ENCODE assay signal across 27 cellular contexts in genomic region chr14:104818714-104819161, GRCh38. TPM values are rescaled to one million over a fixed set of nuclear protein-coding genes. Genes with fewer than 3 reads are reported as not detected.
DNase-seq lines count a peak whose midpoint lies in the region; ATAC-seq and TF ChIP-seq lines count a peak whose summit lies in the region.
"Had no signal": no experiment of that assay in that cellular context is flagged by ENCODE, and none has a peak within 500 bp of the region (broad histone marks: within the 10 kb centered on the region; RNA-seq: fewer than 3 reads in every experiment).

No MANE protein-coding gene starts in this region.

- H3K9me3 ChIP-seq in colonic mucosa, result no peaks in the 10 kb centered on the region
- H3K9me3 ChIP-seq: A549, suprapubic skin had no signal

- no peaks in the 10 kb centered on the region for H3K9me3 Mint-ChIP-seq in activated naive CD4-positive, alpha-beta T cell treated with anti-CD3 and anti-CD28 coated beads, Interleukin-2, amount 50 U/mL, for 24 hours
- no peaks in the 10 kb centered on the region for H3K9me3 Mint-ChIP-seq in activated naive CD4-positive, alpha-beta T cell treated with anti-CD3 and anti-CD28 coated beads, Interleukin-2, amount 50 U/mL, for 72 hours
- H3K9me3 Mint-ChIP-seq: activated B cell treated with CpG ODN at 0.5 μM for 24 hours; activated naive CD4-positive, alpha-beta T cell treated with anti-CD3 and anti-CD28 coated beads, Interleukin-2, amount 10 ng/mL, durations not matched to agents 7 days and 5 days; activated T-helper 1 cell treated with anti-CD3 and anti-CD28 coated beads, Interleukin-12 subunit alpha, Interleukin-12 subunit beta, Interleukin-2, Interleukin-4 antibody, amounts not matched to agents 30 ng/mL and 10 ng/mL and 1 ng/mL, durations not matched to agents 14 hours and 24 hours and 36 hours; CD4-positive, CD25-positive, alpha-beta regulatory T cell; dendritic cell treated with granulocyte-macrophage colony-stimulating factor and Interleukin-4, amounts not matched to agents 40 ng/mL and 50 ng/mL, for 4 days; naive thymus-derived CD4-positive, alpha-beta T cell had no signal

- H3K4me3 Mint-ChIP-seq in activated naive CD4-positive, alpha-beta T cell treated with anti-CD3 and anti-CD28 coated beads, Interleukin-2, amount 50 U/mL, for 24 hours, result peak overlapping the region; percentile 33
- H3K4me3 Mint-ChIP-seq: activated B cell treated with CpG ODN at 0.5 μM for 24 hours; activated naive CD4-positive, alpha-beta T cell treated with anti-CD3 and anti-CD28 coated beads, Interleukin-2, amount 10 ng/mL, durations not matched to agents 7 days and 5 days; activated T-helper 1 cell treated with anti-CD3 and anti-CD28 coated beads, Interleukin-12 subunit alpha, Interleukin-12 subunit beta, Interleukin-2, Interleukin-4 antibody, amounts not matched to agents 30 ng/mL and 10 ng/mL and 1 ng/mL, durations not matched to agents 14 hours and 24 hours and 36 hours; dendritic cell treated with granulocyte-macrophage colony-stimulating factor and Interleukin-4, amounts not matched to agents 40 ng/mL and 50 ng/mL, for 4 days had no signal

- no peak overlapping the region for H3K4me3 ChIP-seq in colonic mucosa
- H3K4me3 ChIP-seq: A549, GM12878, SK-N-MC, smooth muscle cell, suprapubic skin had no signal

- no peaks in the 10 kb centered on the region for H3K36me3 Mint-ChIP-seq in activated naive CD4-positive, alpha-beta T cell treated with anti-CD3 and anti-CD28 coated beads, Interleukin-2, amount 50 U/mL, for 24 hours
- H3K36me3 Mint-ChIP-seq in activated naive CD4-positive, alpha-beta T cell treated with anti-CD3 and anti-CD28 coated beads, Interleukin-2, amount 50 U/mL, for 72 hours, result peaks cover 0 to 6% of the 10 kb centered on the region in 2 donors
- H3K36me3 Mint-ChIP-seq: CD4-positive, CD25-positive, alpha-beta regulatory T cell had no signal

- no peak for TF ChIP-seq CTCF in colonic mucosa (IDR thresholded peaks at IDR 0.05)

- no peak overlapping the region for H3K27ac Mint-ChIP-seq in activated naive CD4-positive, alpha-beta T cell treated with anti-CD3 and anti-CD28 coated beads, Interleukin-2, amount 50 U/mL, for 24 hours
- H3K27ac Mint-ChIP-seq in activated naive CD4-positive, alpha-beta T cell treated with anti-CD3 and anti-CD28 coated beads, Interleukin-2, amount 50 U/mL, for 72 hours, result no peak overlapping the region
- H3K27ac Mint-ChIP-seq: activated B cell treated with CpG ODN at 0.5 μM for 24 hours; activated naive CD4-positive, alpha-beta T cell treated with anti-CD3 and anti-CD28 coated beads, Interleukin-2, amount 10 ng/mL, durations not matched to agents 7 days and 5 days; activated T-helper 1 cell treated with anti-CD3 and anti-CD28 coated beads, Interleukin-12 subunit alpha, Interleukin-12 subunit beta, Interleukin-2, Interleukin-4 antibody, amounts not matched to agents 30 ng/mL and 10 ng/mL and 1 ng/mL, durations not matched to agents 14 hours and 24 hours and 36 hours; dendritic cell treated with granulocyte-macrophage colony-stimulating factor and Interleukin-4, amounts not matched to agents 40 ng/mL and 50 ng/mL, for 4 days had no signal

- H3K4me1 Mint-ChIP-seq in activated naive CD4-positive, alpha-beta T cell treated with anti-CD3 and anti-CD28 coated beads, Interleukin-2, amount 50 U/mL, for 24 hours, result peaks cover 9% of the 10 kb centered on the region

- H3K27ac ChIP-seq in colonic mucosa, result no peak overlapping the region
- H3K27ac ChIP-seq: A549, SK-N-MC, suprapubic skin had no signal

- no peaks in the 10 kb centered on the region for H3K36me3 ChIP-seq in colonic mucosa
- H3K36me3 ChIP-seq: suprapubic skin had no signal

- H3K27me3 Mint-ChIP-seq in activated naive CD4-positive, alpha-beta T cell treated with anti-CD3 and anti-CD28 coated beads, Interleukin-2, amount 50 U/mL, for 24 hours, result no peaks in the 10 kb centered on the region
- H3K27me3 Mint-ChIP-seq: activated B cell treated with CpG ODN at 0.5 μM for 24 hours; naive thymus-derived CD4-positive, alpha-beta T cell had no signal

- no peak overlapping the region for H3K9ac ChIP-seq in colonic mucosa (ENCODE audit: low read depth in 2 of 2, low read length in 2 of 2)

- no peak for DNase-seq in activated naive CD4-positive, alpha-beta T cell treated with anti-CD3 and anti-CD28 coated beads, Interleukin-2, amount 50 U/mL, for 72 hours (ENCODE audit: low spot score in 2 of 2)
- DNase-seq in DMS 273 treated with DMSO at 0.1 percent for 48 hours (lab: John Stamatoyannopoulos, UW) (peak; percentile 42), colonic mucosa (peak; percentile 16), sciatic nerve (ENCODE audit: low spot score) (peak; percentile 53), NCI-H2029 treated with DMSO at 0.1 percent for 48 hours (lab: John Stamatoyannopoulos, UW) (no peak), AML-193 (lab: John Stamatoyannopoulos, UW) (no peak)
- DNase-seq: activated B cell treated with CpG ODN at 0.5 μM for 24 hours; activated naive CD4-positive, alpha-beta T cell treated with anti-CD3 and anti-CD28 coated beads, Interleukin-2, amount 10 ng/mL, durations not matched to agents 7 days and 5 days; caudate nucleus; CD4-positive, CD25-positive, alpha-beta regulatory T cell; EL; IMR-90; midbrain; naive thymus-derived CD4-positive, alpha-beta T cell; NCI-H1694; stimulated activated naive CD4-positive, alpha-beta T cell; T-helper 1 cell had no signal

- no peaks in the 10 kb centered on the region for H3K27me3 ChIP-seq in colonic mucosa
- H3K27me3 ChIP-seq: suprapubic skin had no signal

- ATAC-seq in activated naive CD4-positive, alpha-beta T cell treated with anti-CD3 and anti-CD28 coated beads, Interleukin-2, amount 50 U/mL, for 72 hours, result no peak
- ATAC-seq in sciatic nerve (no peak), GM19455 (IDR thresholded peaks at IDR 0.05; ENCODE audit: unreplicated experiment) (no peak)
- ATAC-seq: A549; esophagus mucosa; GM12878; naive thymus-derived CD4-positive, alpha-beta T cell had no signal

- intact Hi-C loops in colonic mucosa (cut with DNase I) (no loop called here), sciatic nerve (cut with DNase I) (no loop called here)

- H3K4me1 ChIP-seq in colonic mucosa, result peaks cover 7% of the 10 kb centered on the region

RNA-seq across cellular contexts. Expression of gene ZBTB42, which starts 17.8 kb away (rescaled TPM):
- 1 to 10 TPM; 2.0 to 2.9 TPM for total RNA-seq in activated naive CD4-positive, alpha-beta T cell treated with anti-CD3 and anti-CD28 coated beads, Interleukin-2, amount 50 U/mL, for 72 hours
- total RNA-seq in colonic mucosa (1 to 10 TPM; 6.6 to 7.0 TPM), sciatic nerve (3.6 TPM)

RNA-seq across cellular contexts. Expression of gene AKT1, which starts 23.2 kb away (rescaled TPM):
- 100 to 1,000 TPM; 111 to 113 TPM for total RNA-seq in activated naive CD4-positive, alpha-beta T cell treated with anti-CD3 and anti-CD28 coated beads, Interleukin-2, amount 50 U/mL, for 72 hours
- total RNA-seq in colonic mucosa (100 to 1,000 TPM; 117 to 181 TPM), sciatic nerve (90.4 TPM)

RNA-seq across cellular contexts. Expression of gene CEP170B, which starts 46.3 kb away (rescaled TPM):
- total RNA-seq in activated naive CD4-positive, alpha-beta T cell treated with anti-CD3 and anti-CD28 coated beads, Interleukin-2, amount 50 U/mL, for 72 hours, result 1 to 10 TPM; 6.0 to 9.4 TPM
- total RNA-seq in colonic mucosa (100 to 1,000 TPM in 1 of 2 donors, 10 to 100 TPM in 1; 57.2 to 110 TPM), sciatic nerve (15.3 TPM)

Comparison
In these comparisons a context has a peak if more than half of its experiments do, and no peak if none do; other contexts are left out.
1. DNase-seq: peak in DMS 273 treated with DMSO at 0.1 percent for 48 hours (single experiment), colonic mucosa (single experiment) and sciatic nerve (single experiment); none in activated naive CD4-positive, alpha-beta T cell treated with anti-CD3 and anti-CD28 coated beads, Interleukin-2, amount 50 U/mL, for 72 hours (0 of 2), NCI-H2029 treated with DMSO at 0.1 percent for 48 hours (single experiment) and AML-193 (0 of 2).